ENCODE assay signal across 16 cellular contexts in the genomic region with DNA sequence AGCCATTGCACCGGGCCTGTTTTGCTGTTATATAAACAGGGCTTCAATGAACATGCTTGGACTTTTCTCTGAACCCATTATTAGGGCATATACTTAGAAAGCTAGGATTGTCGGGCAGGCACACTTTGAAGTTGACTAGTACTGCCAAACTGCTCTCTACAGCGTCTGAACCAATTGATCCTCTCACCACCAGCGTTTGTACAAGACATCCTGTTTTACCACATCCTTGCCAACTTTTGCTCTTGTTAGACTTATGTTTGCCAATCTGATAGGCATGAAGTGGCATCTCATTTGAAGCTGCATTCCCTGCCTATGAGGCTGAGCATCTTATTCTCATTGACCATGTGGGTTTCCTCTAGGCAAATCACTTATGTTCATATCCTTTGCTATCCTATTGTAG. TPM values are rescaled to one million over a fixed set of nuclear protein-coding genes. Genes with fewer than 3 reads are reported as not detected.
DNase-seq lines count a peak whose midpoint lies in the region; ATAC-seq and TF ChIP-seq lines count a peak whose summit lies in the region.
"Had no signal": no experiment of that assay in that cellular context is flagged by ENCODE, and none has a peak within 500 bp of the region (broad histone marks: within the 10 kb centered on the region; RNA-seq: fewer than 3 reads in every experiment).

No MANE protein-coding gene starts in this region.

- 49 to 50% methylated on average over 4 of the region's 4 CpGs for WGBS in heart right ventricle, 2 donors

- H3K4me1 ChIP-seq in CD4-positive, CD25-positive, alpha-beta regulatory T cell (ENCODE audit: control insufficient read depth, insufficient read depth, low read length, poor library complexity, severe bottlenecking): peaks cover 22% of the 10 kb centered on the region
- peaks cover 20% of the 10 kb centered on the region for H3K4me1 ChIP-seq in neural progenitor cell
- peaks cover 22 to 54% (median 44%) of the 10 kb centered on the region in 9 donors for H3K4me1 ChIP-seq in heart right ventricle

- H3K9ac ChIP-seq in neural progenitor cell: no peak overlapping the region

- no peak for TF ChIP-seq CTCF in CD4-positive, alpha-beta T cell (IDR thresholded peaks at IDR 0.05)
- no peak for TF ChIP-seq CTCF in neural progenitor cell (IDR thresholded peaks at IDR 0.05)
- TF ChIP-seq CTCF in glutamatergic neuron (IDR thresholded peaks at IDR 0.05; ENCODE audit: partially characterized antibody, unreplicated experiment): no peak
- no peak for TF ChIP-seq CTCF in heart right ventricle (IDR thresholded peaks at IDR 0.05)

- no peaks in the 10 kb centered on the region for H3K27me3 ChIP-seq in CD4-positive, CD25-positive, alpha-beta regulatory T cell (ENCODE audit: control insufficient read depth, insufficient read depth, low read length)
- H3K27me3 ChIP-seq in CD4-positive, alpha-beta T cell (ENCODE audit: control insufficient read depth, insufficient read depth, low read length): no peaks in the 10 kb centered on the region
- H3K27me3 ChIP-seq in neural progenitor cell (peaks cover 5% of the 10 kb centered on the region), heart right ventricle (no peaks in the 10 kb centered on the region)

- H3K36me3 Mint-ChIP-seq in CD4-positive, CD25-positive, alpha-beta regulatory T cell: no peaks in the 10 kb centered on the region
- no peaks in the 10 kb centered on the region for H3K36me3 Mint-ChIP-seq in CD4-positive, alpha-beta T cell (ENCODE audit: low read depth)
- no peaks in the 10 kb centered on the region for H3K36me3 Mint-ChIP-seq in activated T-helper 17 cell treated with anti-CD3 and anti-CD28 coated beads, Interleukin-2, amount 50 U/mL, for 72 hours (ENCODE audit: low read depth)
- H3K36me3 Mint-ChIP-seq in neural progenitor cell (no peaks in the 10 kb centered on the region), glutamatergic neuron (ENCODE audit: unreplicated experiment) (no peaks in the 10 kb centered on the region)

- no peak overlapping the region for H3K4me3 ChIP-seq in CD4-positive, CD25-positive, alpha-beta regulatory T cell (ENCODE audit: low read depth, low read length)
- H3K4me3 ChIP-seq in neural progenitor cell (no peak overlapping the region), heart right ventricle (no peak overlapping the region)

- no peaks in the 10 kb centered on the region for H4K20me1 ChIP-seq in neural progenitor cell (ENCODE audit: low read depth)

- CTCF ChIA-PET in CD4-positive, alpha-beta T cell (lab: Charles Lee): interaction anchor here (1.0 kb wide), 1 partner anchor 64 kb away, joined by 3 read pairs; no protein-coding TSS in a partner anchor

- H3K4me3 Mint-ChIP-seq in CD4-positive, CD25-positive, alpha-beta regulatory T cell: peak overlapping the region in 2 of 4 donors; percentile 8 to 66
- no peak overlapping the region for H3K4me3 Mint-ChIP-seq in CD4-positive, alpha-beta T cell
- H3K4me3 Mint-ChIP-seq in activated T-helper 17 cell treated with anti-CD3 and anti-CD28 coated beads, Interleukin-2, amount 50 U/mL, for 72 hours: no peak overlapping the region
- no peak overlapping the region for H3K4me3 Mint-ChIP-seq in neural progenitor cell
- H3K4me3 Mint-ChIP-seq in glutamatergic neuron (ENCODE audit: unreplicated experiment): no peak overlapping the region

- H3F3A ChIP-seq in neural progenitor cell (ENCODE audit: low read depth): peaks cover 17% of the 10 kb centered on the region

- intact Hi-C loops in CD4-positive, alpha-beta T cell (cut with DNase I, micrococcal nuclease): no loop called here
- intact Hi-C loops in heart right ventricle (cut with DNase I): no loop called here

- H3K36me3 ChIP-seq in CD4-positive, CD25-positive, alpha-beta regulatory T cell (ENCODE audit: control insufficient read depth, insufficient read depth, low read length): no peaks in the 10 kb centered on the region
- H3K36me3 ChIP-seq in neural progenitor cell: no peaks in the 10 kb centered on the region
- H3K36me3 ChIP-seq in heart right ventricle: no peaks in the 10 kb centered on the region

- POLR2A ChIA-PET in CD4-positive, alpha-beta T cell (lab: Charles Lee): no interaction called here

- H3K27ac ChIP-seq in CD4-positive, CD25-positive, alpha-beta regulatory T cell (ENCODE audit: insufficient read depth, low read length, poor library complexity, severe bottlenecking): no peak overlapping the region
- H3K27ac ChIP-seq in CD4-positive, alpha-beta T cell (ENCODE audit: low read depth, low read length): no peak overlapping the region
- H3K27ac ChIP-seq in neural progenitor cell (no peak overlapping the region), heart right ventricle (no peak overlapping the region)

- H3K79me2 ChIP-seq in neural progenitor cell (ENCODE audit: low read depth): no peaks in the 10 kb centered on the region

- no peaks in the 10 kb centered on the region for H3K9me3 ChIP-seq in CD4-positive, CD25-positive, alpha-beta regulatory T cell (ENCODE audit: control insufficient read depth in 2 of 2, low read length in 2 of 2)
- no peaks in the 10 kb centered on the region for H3K9me3 ChIP-seq in CD4-positive, alpha-beta T cell (ENCODE audit: control insufficient read depth, low read length)
- H3K9me3 ChIP-seq in neural progenitor cell (ENCODE audit: low read depth) (no peaks in the 10 kb centered on the region), heart right ventricle (no peaks in the 10 kb centered on the region)

- peak overlapping the region in 2 of 3 donors; percentile 46 to 86 for H3K27ac Mint-ChIP-seq in CD4-positive, CD25-positive, alpha-beta regulatory T cell
- H3K27ac Mint-ChIP-seq in CD4-positive, alpha-beta T cell: peak overlapping the region; percentile 17
- peak overlapping the region; percentile 52 for H3K27ac Mint-ChIP-seq in activated T-helper 17 cell treated with anti-CD3 and anti-CD28 coated beads, Interleukin-2, amount 50 U/mL, for 72 hours
- H3K27ac Mint-ChIP-seq in neural progenitor cell: no peak overlapping the region
- no peak overlapping the region for H3K27ac Mint-ChIP-seq in glutamatergic neuron (ENCODE audit: unreplicated experiment)

- H3K4me1 Mint-ChIP-seq in CD4-positive, CD25-positive, alpha-beta regulatory T cell: peaks cover 10 to 45% (median 27%) of the 10 kb centered on the region in 4 donors
- peaks cover 48% of the 10 kb centered on the region for H3K4me1 Mint-ChIP-seq in CD4-positive, alpha-beta T cell (ENCODE audit: low read depth)
- H3K4me1 Mint-ChIP-seq in activated T-helper 17 cell treated with anti-CD3 and anti-CD28 coated beads, Interleukin-2, amount 50 U/mL, for 72 hours: peaks cover 26% of the 10 kb centered on the region
- H3K4me1 Mint-ChIP-seq in neural progenitor cell: peaks cover 25% of the 10 kb centered on the region
- H3K4me1 Mint-ChIP-seq in glutamatergic neuron (ENCODE audit: low read depth, unreplicated experiment): peaks cover 14% of the 10 kb centered on the region

- peak overlapping the region; percentile 7 for H2AFZ ChIP-seq in neural progenitor cell (replicated peaks)

- no peak overlapping the region for H3K4me2 ChIP-seq in neural progenitor cell

- peak in 1 of 2 donors; percentile 20 for ATAC-seq in CD4-positive, CD25-positive, alpha-beta regulatory T cell (ENCODE audit: low read depth in 2 of 2)
- ATAC-seq in CD4-positive, alpha-beta T cell (ENCODE audit: poor library complexity): no peak
- ATAC-seq in activated T-helper 17 cell treated with anti-CD3 and anti-CD28 coated beads, Interleukin-2, amount 50 U/mL, for 72 hours (replicated peaks): no peak
- ATAC-seq in heart right ventricle: no peak

- peaks cover 0 to 1% (median 0%) of the 10 kb centered on the region in 7 donors for H3K9me3 Mint-ChIP-seq in CD4-positive, CD25-positive, alpha-beta regulatory T cell
- no peaks in the 10 kb centered on the region for H3K9me3 Mint-ChIP-seq in CD4-positive, alpha-beta T cell
- H3K9me3 Mint-ChIP-seq in activated T-helper 17 cell treated with anti-CD3 and anti-CD28 coated beads, Interleukin-2, amount 50 U/mL, for 72 hours: no peaks in the 10 kb centered on the region
- H3K9me3 Mint-ChIP-seq in neural progenitor cell (no peaks in the 10 kb centered on the region), glutamatergic neuron (ENCODE audit: unreplicated experiment) (peaks cover 2% of the 10 kb centered on the region)

- peak in 1 of 3 donors; percentile 87 for DNase-seq in CD4-positive, CD25-positive, alpha-beta regulatory T cell
- no peak for DNase-seq in CD4-positive, alpha-beta T cell
- DNase-seq in neural progenitor cell (ENCODE audit: low spot score): no peak
- no peak for DNase-seq in DMS 273 treated with DMSO at 0.1 percent for 48 hours (lab: John Stamatoyannopoulos, UW)
- DNase-seq in glutamatergic neuron: no peak
- DNase-seq in heart right ventricle: no peak
- DNase-seq: DMS79, HCEC 1CT, MV-4-11, NCI-H1417 treated with DMSO at 0.1 percent for 48 hours, NCI-H1930, NCI-H446, NCI-H69, SHP77 had no signal

- peaks cover 9% of the 10 kb centered on the region for H3K27me3 Mint-ChIP-seq in CD4-positive, CD25-positive, alpha-beta regulatory T cell
- no peaks in the 10 kb centered on the region for H3K27me3 Mint-ChIP-seq in CD4-positive, alpha-beta T cell
- no peaks in the 10 kb centered on the region for H3K27me3 Mint-ChIP-seq in activated T-helper 17 cell treated with anti-CD3 and anti-CD28 coated beads, Interleukin-2, amount 50 U/mL, for 72 hours
- H3K27me3 Mint-ChIP-seq in neural progenitor cell (ENCODE audit: insufficient read depth, low read depth) (no peaks in the 10 kb centered on the region), glutamatergic neuron (ENCODE audit: unreplicated experiment) (peaks cover 9% of the 10 kb centered on the region)

RNA-seq across cellular contexts. Expression of gene PPP1R9B, which starts 7.4 kb away (rescaled TPM):
- 85.4 TPM for total RNA-seq in CD4-positive, CD25-positive, alpha-beta regulatory T cell
- polyA plus RNA-seq in CD4-positive, CD25-positive, alpha-beta regulatory T cell: under 1 TPM; 0.41 to 0.55 (median 0.44) TPM
- 10 to 100 TPM; 53.4 to 55.7 TPM for total RNA-seq in CD4-positive, alpha-beta T cell
- total RNA-seq in activated T-helper 17 cell treated with anti-CD3 and anti-CD28 coated beads, Interleukin-2, amount 50 U/mL, for 72 hours: 10 to 100 TPM; 73.6 to 89.2 TPM
- total RNA-seq in neural progenitor cell (ENCODE audit: low replicate concordance) (12.0 and 31.4 TPM in 2 replicates), glutamatergic neuron (ENCODE audit: unreplicated experiment) (74.0 TPM), heart right ventricle (10 to 100 TPM; 17.3 to 45.4 (median 26.9) TPM)
- 10 to 100 TPM; 22.4 to 42.7 TPM for polyA plus RNA-seq in heart right ventricle

RNA-seq across cellular contexts. Expression of gene SGCA, which starts 7.9 kb away (rescaled TPM):
- total RNA-seq in CD4-positive, CD25-positive, alpha-beta regulatory T cell: not detected
- polyA plus RNA-seq in CD4-positive, CD25-positive, alpha-beta regulatory T cell: not detected
- not detected for total RNA-seq in CD4-positive, alpha-beta T cell
- not detected for total RNA-seq in activated T-helper 17 cell treated with anti-CD3 and anti-CD28 coated beads, Interleukin-2, amount 50 U/mL, for 72 hours
- total RNA-seq in neural progenitor cell (ENCODE audit: low replicate concordance) (1.5 TPM in 1 of 2 replicates, not detected in the other), glutamatergic neuron (ENCODE audit: unreplicated experiment) (1.3 TPM), heart right ventricle (100 to 1,000 TPM; 136 to 204 (median 158) TPM)
- polyA plus RNA-seq in heart right ventricle: 100 to 1,000 TPM; 137 to 314 TPM
- total RNA-seq: HT1080 had no signal

RNA-seq across cellular contexts. Expression of gene SAMD14, which starts 27.9 kb away (rescaled TPM):
- total RNA-seq in CD4-positive, CD25-positive, alpha-beta regulatory T cell: 0.96 TPM
- under 1 TPM in 1 of 4 donors, not detected in 3; 0.09 TPM for polyA plus RNA-seq in CD4-positive, CD25-positive, alpha-beta regulatory T cell
- under 1 TPM; 0.33 to 0.53 TPM for total RNA-seq in CD4-positive, alpha-beta T cell
- total RNA-seq in activated T-helper 17 cell treated with anti-CD3 and anti-CD28 coated beads, Interleukin-2, amount 50 U/mL, for 72 hours: 1 to 10 TPM in 1 of 2 donors, under 1 TPM in 1; 0.84 to 6.9 TPM
- total RNA-seq in neural progenitor cell (ENCODE audit: low replicate concordance) (8.7 and 27.9 TPM in 2 replicates), glutamatergic neuron (ENCODE audit: unreplicated experiment) (95.0 TPM), heart right ventricle (1 to 10 TPM; 1.5 to 3.8 (median 1.9) TPM)
- 1 to 10 TPM; 1.9 to 3.8 TPM for polyA plus RNA-seq in heart right ventricle
- total RNA-seq: HT1080 had no signal

RNA-seq across cellular contexts. Expression of gene COL1A1, which starts 43.5 kb away (rescaled TPM):
- 26.2 TPM for total RNA-seq in CD4-positive, CD25-positive, alpha-beta regulatory T cell
- polyA plus RNA-seq in CD4-positive, CD25-positive, alpha-beta regulatory T cell: not detected
- total RNA-seq in CD4-positive, alpha-beta T cell: 10 to 100 TPM in 1 of 2 experiments, 1 to 10 TPM in 1; 10.0 to 11.4 TPM
- total RNA-seq in activated T-helper 17 cell treated with anti-CD3 and anti-CD28 coated beads, Interleukin-2, amount 50 U/mL, for 72 hours: 1 to 10 TPM in 1 of 2 donors, under 1 TPM in 1; 0.37 to 1.9 TPM
- 1.1 and 4.2 TPM in 2 replicates for total RNA-seq in neural progenitor cell (ENCODE audit: low replicate concordance)
- 10.1 TPM for total RNA-seq in glutamatergic neuron (ENCODE audit: unreplicated experiment)
- 100 to 1,000 TPM in 1 of 10 donors, 10 to 100 TPM in 9; 31.7 to 455 (median 45.9) TPM for total RNA-seq in heart right ventricle
- polyA plus RNA-seq in heart right ventricle: 10 to 100 TPM; 30.2 to 81.5 TPM

Comparison
In these comparisons a context has a peak if more than half of its experiments do, and no peak if none do; other contexts are left out.
1. H3K27ac Mint-ChIP-seq: peak in CD4-positive, CD25-positive, alpha-beta regulatory T cell (2 of 3), CD4-positive, alpha-beta T cell (single experiment) and activated T-helper 17 cell treated with anti-CD3 and anti-CD28 coated beads, Interleukin-2, amount 50 U/mL, for 72 hours (single experiment); none in neural progenitor cell (single experiment) and glutamatergic neuron (single experiment).
2. RNA of gene SGCA, which starts 7.9 kb away (total RNA-seq): 136 to 204 TPM in heart right ventricle; 1.3 TPM in glutamatergic neuron (single experiment), not detected in CD4-positive, alpha-beta T cell, not detected in activated T-helper 17 cell treated with anti-CD3 and anti-CD28 coated beads, Interleukin-2, amount 50 U/mL, for 72 hours, not detected in CD4-positive, CD25-positive, alpha-beta regulatory T cell (single experiment) and 1.5 TPM in neural progenitor cell; every median in the first group is over 10 times any median in the second.